In genomic region chr7:129576138-129576537, GRCh38 we compare ENCODE assay signal across 20 cellular contexts.
"Had no signal": no experiment of that assay in that cellular context is flagged by ENCODE, and none has a peak within 500 bp of the region (broad histone marks: within the 10 kb centered on the region; RNA-seq: fewer than 3 reads in every experiment).

No MANE protein-coding gene starts in this region.

- H3K36me3 ChIP-seq: esophagus muscularis mucosa, gastrocnemius medialis, heart right ventricle, left lung, lower lobe of right lung had no signal

- DNase-seq: dermis blood vessel endothelial cell; dorsolateral prefrontal cortex; effector CD4-positive, alpha-beta T cell; effector memory CD4-positive, alpha-beta T cell; foreskin fibroblast; foreskin melanocyte; gastrocnemius medialis; glutamatergic neuron; head of caudate nucleus; heart right ventricle; hippocampal formation; left cardiac atrium; left lung; left ventricle myocardium superior; lower lobe of right lung; mesendoderm; midbrain; naive thymus-derived CD4-positive, alpha-beta T cell had no signal

- H3K27me3 ChIP-seq: dorsolateral prefrontal cortex, esophagus muscularis mucosa, gastrocnemius medialis, heart right ventricle, left lung had no signal

- H3K27ac ChIP-seq: coronary artery, dorsolateral prefrontal cortex, esophagus muscularis mucosa, gastrocnemius medialis, heart right ventricle, left lung, lower lobe of right lung had no signal

- H3K4me1 ChIP-seq: esophagus muscularis mucosa, left lung, lower lobe of right lung had no signal

- H3K4me3 ChIP-seq: coronary artery, dorsolateral prefrontal cortex, esophagus muscularis mucosa, gastrocnemius medialis, heart right ventricle, left lung, lower lobe of right lung had no signal

- H3K9me3 ChIP-seq: gastrocnemius medialis had no signal

- ATAC-seq: gastrocnemius medialis; heart right ventricle; left cardiac atrium; left lung; left ventricle myocardium superior; lower lobe of right lung; naive thymus-derived CD4-positive, alpha-beta T cell had no signal
